Comparison of ENCODE assay signal across 8 cellular contexts in the genomic region with DNA sequence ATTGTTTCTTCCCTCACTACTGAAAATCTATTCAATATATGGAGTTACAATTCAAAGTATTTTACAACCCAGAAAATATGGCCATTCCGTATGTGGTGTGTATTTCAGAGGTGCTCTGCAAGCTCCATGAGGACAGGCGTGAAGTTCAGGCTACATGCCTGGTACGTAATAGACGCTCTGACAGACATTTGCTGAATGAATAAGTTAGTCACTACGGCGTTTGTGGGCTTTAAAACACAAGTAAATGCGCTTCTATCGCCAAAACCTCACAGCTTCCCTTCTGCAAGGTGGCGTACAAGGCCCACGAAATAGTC. TPM values are rescaled to one million over a fixed set of nuclear protein-coding genes. Genes with fewer than 3 reads are reported as not detected.
DNase-seq lines count a peak whose midpoint lies in the region; ATAC-seq, FAIRE-seq and TF ChIP-seq lines count a peak whose summit lies in the region.

No MANE protein-coding gene starts in this region.

- peak overlapping the region; percentile 73 for H3K4me2 ChIP-seq in GM12878 (ENCODE audit: control insufficient read depth, insufficient read depth)

- intact Hi-C loops in GM12878 (cut with micrococcal nuclease; ENCODE audit: unreplicated experiment) = loop anchor here (1.0 to 2.0 kb wide), 7 partner anchors 118 to 523 kb away; partner anchors contain the start of gene SSR3

- TF ChIP-seq CTCF in GM12878 (IDR thresholded peaks at IDR 0.05 in 2 of 3, conservative IDR thresholded peaks at IDR 0.05 in 1 of 3; ENCODE audit: control insufficient read depth in 2 of 3, extremely low read depth in 1 of 3, insufficient read depth in 1 of 3, low read depth in 3 of 3, low read length in 3 of 3) (no peak), lung (IDR thresholded peaks at IDR 0.05; ENCODE audit: control extremely low read depth, extremely low read depth) (no peak), type B pancreatic cell (conservative IDR thresholded peaks at IDR 0.05) (no peak)

- H4K20me1 ChIP-seq in GM12878 (ENCODE audit: control insufficient read depth, insufficient read depth) = peaks cover 3% of the 10 kb centered on the region; the same call in 1 of the 2 replicates

- no peak overlapping the region for H3K9ac ChIP-seq in GM12878 (ENCODE audit: control insufficient read depth, insufficient read depth, low read length)

- RAD21 ChIA-PET in GM12878 (lab: Charles Lee; ENCODE audit: unreplicated experiment) = interaction anchor here (0.8 to 5.9 kb wide), 31 partner anchors 9 to 464 kb away, joined by 3 to 64 read pairs (median 5); partner anchors contain the start of gene SSR3

- H3K27me3 ChIP-seq in GM12878 (replicated peaks in 1 of 2; ENCODE audit: control insufficient read depth in 2 of 2, insufficient read depth in 2 of 2, low read length in 1 of 2) (no peaks in the 10 kb centered on the region), lung (ENCODE audit: control insufficient read depth, insufficient read depth) (no peaks in the 10 kb centered on the region)

- peak overlapping the region; percentile 67 for H2AFZ ChIP-seq in GM12878 (ENCODE audit: control insufficient read depth, low read depth, low read length)

- no peak for FAIRE-seq in GM12878 (lab: Jason Lieb, UNC)

- H3K4me3 ChIP-seq in GM12878 = peak overlapping the region; percentile 28; the same call in 1 of the 2 replicates
- peak overlapping the region; percentile 31 for H3K4me3 ChIP-seq in lung

- H3K4me1 ChIP-seq in GM12878 (ENCODE audit: control insufficient read depth, insufficient read depth, low read length) = peaks cover 3% of the 10 kb centered on the region
- H3K4me1 ChIP-seq in lung (ENCODE audit: control insufficient read depth in 2 of 2, insufficient read depth in 2 of 2, low read length in 2 of 2) = peaks cover 6 to 11% of the 10 kb centered on the region in 2 donors

- H3K27ac ChIP-seq in GM12878 (ENCODE audit: control insufficient read depth, insufficient read depth) (0 out of 2 replicates have a peak overlapping the region, but pooled peaks have one; percentile 27), lung (ENCODE audit: low read depth in 1 of 2, low read length in 1 of 2) (peak overlapping the region; percentile 74 to 83)

- H3K4me3 Mint-ChIP-seq in activated T-cell treated with anti-CD3 and anti-CD28 coated beads, Interleukin-2, amount 50 U/mL, for 72 hours = peak overlapping the region; percentile 95 to 98
- peak overlapping the region; percentile 97 for H3K4me3 Mint-ChIP-seq in type B pancreatic cell

- H3K9me3 Mint-ChIP-seq in activated T-cell treated with anti-CD3 and anti-CD28 coated beads, Interleukin-2, amount 50 U/mL, for 72 hours = no peaks in the 10 kb centered on the region
- H3K9me3 Mint-ChIP-seq in type B pancreatic cell = no peaks in the 10 kb centered on the region

- H3K36me3 ChIP-seq in GM12878 (ENCODE audit: control insufficient read depth in 2 of 2, insufficient read depth in 2 of 2, low read length in 1 of 2) = peaks cover 3 to 4% of the 10 kb centered on the region in 2 experiments; a peak in 3 of 4 replicates
- peaks cover 0 to 6% of the 10 kb centered on the region in 2 donors for H3K36me3 ChIP-seq in lung (ENCODE audit: control insufficient read depth in 2 of 2, insufficient read depth in 2 of 2, low read length in 2 of 2)

- H3K9me3 ChIP-seq in GM12878 (replicated peaks; ENCODE audit: control insufficient read depth, insufficient read depth, low read length) = no peaks in the 10 kb centered on the region
- no peaks in the 10 kb centered on the region for H3K9me3 ChIP-seq in lung (ENCODE audit: control insufficient read depth in 2 of 2, insufficient read depth in 1 of 2, low read length in 1 of 2)

- TF ChIP-seq EP300 in GM12878 (IDR thresholded peaks at IDR 0.05; ENCODE audit: borderline replicate concordance in 1 of 2, control insufficient read depth in 1 of 2, low read depth in 2 of 2, low read length in 2 of 2) = no peak

- CTCF ChIA-PET in GM12878 (lab: Yijun Ruan, JAX) = interaction anchor here (0.5 to 12.1 kb wide), 44 partner anchors 9 to 836 kb away, joined by 3 to 199 read pairs (median 4); partner anchors contain the start of gene SSR3

- peak overlapping the region; percentile 92 for H3K27ac Mint-ChIP-seq in activated T-cell treated with anti-CD3 and anti-CD28 coated beads, Interleukin-2, amount 50 U/mL, for 72 hours
- H3K27ac Mint-ChIP-seq in type B pancreatic cell = peak overlapping the region; percentile 97

- peaks cover 43% of the 10 kb centered on the region for H3K4me1 Mint-ChIP-seq in activated T-cell treated with anti-CD3 and anti-CD28 coated beads, Interleukin-2, amount 50 U/mL, for 72 hours (ENCODE audit: low read depth)
- H3K4me1 Mint-ChIP-seq in type B pancreatic cell (ENCODE audit: unreplicated experiment) = peaks cover 21% of the 10 kb centered on the region

- H3K36me3 Mint-ChIP-seq in activated T-cell treated with anti-CD3 and anti-CD28 coated beads, Interleukin-2, amount 50 U/mL, for 72 hours (ENCODE audit: insufficient read depth in 2 of 2) = peaks cover 13 to 25% of the 10 kb centered on the region in 2 donors
- H3K36me3 Mint-ChIP-seq in type B pancreatic cell = peaks cover 17% of the 10 kb centered on the region

- H3K27me3 Mint-ChIP-seq in activated T-cell treated with anti-CD3 and anti-CD28 coated beads, Interleukin-2, amount 50 U/mL, for 72 hours (ENCODE audit: low read depth) = peaks cover 9% of the 10 kb centered on the region
- H3K27me3 Mint-ChIP-seq in type B pancreatic cell = no peaks in the 10 kb centered on the region

- H3K79me2 ChIP-seq in GM12878 (ENCODE audit: control insufficient read depth, insufficient read depth, low read length) = peaks cover 43% of the 10 kb centered on the region

- 18% methylated on average over 10 of the region's 10 CpGs for WGBS in GM12878 (ENCODE audit: insufficient coverage, insufficient replicate concordance, low lambda C conversion rate, missing lambda C conversion rate)
- 9 to 13% methylated on average over 10 of the region's 10 CpGs for WGBS in lung, 2 donors

- TF ChIP-seq POLR2A in GM12878 (IDR thresholded peaks at IDR 0.05; ENCODE audit: low read depth, low read length) = no peak

- ATAC-seq in activated T-cell treated with anti-CD3 and anti-CD28 coated beads, Interleukin-2, amount 50 U/mL, for 72 hours (replicated peaks in 1 of 2) = no peak
- ATAC-seq in GM12878 (no peak), lung (ENCODE audit: insufficient read depth, low FRiP score) (no peak), HG02973 (IDR thresholded peaks at IDR 0.05; ENCODE audit: unreplicated experiment) (no peak), HG02678 (IDR thresholded peaks at IDR 0.05; ENCODE audit: unreplicated experiment) (no peak)

- POLR2A ChIA-PET in GM12878 (lab: Charles Lee) = interaction anchor here (0.7 to 1.8 kb wide), 6 partner anchors 9 to 407 kb away, joined by 3 to 9 read pairs (median 4); partner anchors contain the start of gene SSR3

- in situ Hi-C loops in GM12878 (cut with MboI) = no loop called here

- BruUV-seq in GM12878 (replicated peaks; lab: Mats Ljungman, UMichigan) = TSS peak; percentile 61

- no peak for DNase-seq in activated T-cell treated with anti-CD3 and anti-CD28 coated beads, Interleukin-2, amount 50 U/mL, for 72 hours
- no peak for DNase-seq in activated T-cell treated with anti-CD3 and anti-CD28 coated beads, Interleukin-2, amount 50 U/mL, for 48 hours
- DNase-seq in GM12878 (ENCODE audit: low read depth, low spot score) (no peak), lung (ENCODE audit: low spot score) (no peak), type B pancreatic cell (ENCODE audit: extremely low spot score, unreplicated experiment) (no peak)
- no peak for DNase-seq in central memory CD4-positive, alpha-beta T cell

- TF ChIP-seq RAD21 in GM12878 (IDR thresholded peaks at IDR 0.05; ENCODE audit: insufficient read depth, low read depth, low read length) = no peak

- SMC1A ChIA-PET in GM12878 (lab: Charles Lee; ENCODE audit: uncharacterized antibody, unreplicated experiment) = interaction anchor here (0.8 to 8.9 kb wide), 35 partner anchors 9 to 521 kb away, joined by 3 to 142 read pairs (median 6); partner anchors contain the start of gene SSR3

TF ChIP-seq in GM12878, 131 proteins besides CTCF, POLR2A, EP300 and RAD21 (continues in another document):
- no peak for TF ChIP-seq ATF3 (IDR thresholded peaks at IDR 0.05; ENCODE audit: borderline replicate concordance, extremely low read depth, low read depth, low read length)
- TF ChIP-seq ELK1 (IDR thresholded peaks at IDR 0.05; ENCODE audit: low read depth, low read length) = no peak

RNA-seq across cellular contexts. Expression of gene TIPARP, which starts 0.7 kb away (rescaled TPM):
- 10 to 100 TPM; 21.3 to 21.6 TPM for total RNA-seq in activated T-cell treated with anti-CD3 and anti-CD28 coated beads, Interleukin-2, amount 50 U/mL, for 72 hours
- 60.0 and 68.9 TPM in 2 replicates for total RNA-seq in GM12878 (2013; cell fraction: nucleolus; rRNA removed)
- total RNA-seq in GM12878 (2014; rRNA removed) (17.8 and 23.4 TPM in 2 replicates), GM12878 (2014; rRNA removed; fragmentation: Illumina TruSeq; extraction: Trizol) (21.5 TPM in 2 replicates), GM12878 (2021) (13.8 and 14.8 TPM in 2 replicates), lung (10 to 100 TPM; 51.4 to 56.1 TPM), type B pancreatic cell (ENCODE audit: low replicate concordance) (37.5 and 48.1 TPM in 2 replicates)
- polyA plus RNA-seq in GM12878 (2011; ENCODE audit: low read depth) = 12.8 TPM
- polyA plus RNA-seq in GM12878 (2011; rRNA removed) (13.5 and 17.2 TPM in 2 replicates), GM12878 (2014; fragmentation: Illumina TruSeq; extraction: Trizol) (17.8 and 22.1 TPM in 2 replicates), GM12878 (2014; fragmentation: Nextera tagmentation; extraction: Ambion mirVana) (1 to 10 TPM; 3.2 to 3.3 TPM), GM12878 (2014; rRNA removed) (7.6 and 9.3 TPM in 2 replicates), GM12878 (2016; fragmentation: Nextera tagmentation; extraction: Ambion mirVana) (1 to 10 TPM; 6.1 to 7.9 TPM), lung (10 to 100 TPM; 20.8 to 28.6 TPM)
- 5.4 and 9.3 TPM in 2 replicates for polyA plus RNA-seq in GM12878 (2011; cell fraction: cytosol; rRNA removed)
- polyA plus RNA-seq in GM12878 (2011; cell fraction: nucleus; rRNA removed) = 12.0 and 17.3 TPM in 2 replicates
- polyA plus RNA-seq in GM12878 (2012) = 16.9 and 22.4 TPM in 2 replicates
- polyA minus RNA-seq in GM12878 (2011; rRNA and poly(A)+ RNA removed) = 17.3 and 21.8 TPM in 2 replicates
- 6.5 and 7.7 TPM in 2 replicates for polyA minus RNA-seq in GM12878 (2011; cell fraction: cytosol; rRNA and poly(A)+ RNA removed)
- 41.8 and 42.7 TPM in 2 replicates for polyA minus RNA-seq in GM12878 (2011; cell fraction: nucleus; rRNA and poly(A)+ RNA removed)
